ENCODE assay signal across 1 cellular context in the genomic region with DNA sequence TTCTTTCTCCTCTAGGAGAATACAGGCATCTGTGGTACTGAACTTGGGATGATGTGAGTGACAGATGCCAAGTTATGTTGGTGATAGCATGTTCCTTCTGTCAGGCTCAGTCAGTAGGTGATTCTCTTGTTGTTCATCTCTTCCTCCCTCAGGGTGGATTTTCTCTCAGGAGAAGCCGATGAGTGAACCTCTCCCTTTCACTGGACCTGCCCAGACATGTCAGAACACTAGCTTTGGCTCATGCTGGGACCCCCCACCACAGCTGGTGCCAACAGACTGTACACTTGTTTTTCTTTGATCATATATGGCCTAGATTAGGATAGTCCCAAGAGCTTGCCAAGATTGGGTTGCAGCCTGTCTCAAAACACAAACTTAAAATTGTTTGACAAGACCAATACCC.
TF ChIP-seq lines count a peak whose summit lies in the region.

No MANE protein-coding gene starts in this region.

TF ChIP-seq in H1, 55 proteins besides CTCF, POLR2A, EP300 and RAD21:
- TF ChIP-seq YY1 (IDR thresholded peaks at IDR 0.05; ENCODE audit: low read depth, low read length) (no peak), TCF12 (IDR thresholded peaks at IDR 0.05; ENCODE audit: low read depth, low read length) (no peak), FOSL1 (IDR thresholded peaks at IDR 0.05; ENCODE audit: insufficient read depth, low read depth, low read length) (no peak), EZH2 (IDR thresholded peaks at IDR 0.05; ENCODE audit: low read depth, low read length, severe bottlenecking) (no peak), CREB1 (IDR thresholded peaks at IDR 0.05) (no peak), SIX5 (IDR thresholded peaks at IDR 0.05; ENCODE audit: low read depth, low read length) (no peak), TAF7 (optimal IDR thresholded peaks at IDR 0.05; ENCODE audit: borderline replicate concordance, low read depth, low read length) (no peak), RXRA (IDR thresholded peaks at IDR 0.05; ENCODE audit: insufficient read depth, low read depth, low read length) (no peak), SP2 (IDR thresholded peaks at IDR 0.05; ENCODE audit: low read length) (no peak), POU5F1 (IDR thresholded peaks at IDR 0.05; ENCODE audit: low read depth, low read length) (no peak), MAFK (IDR thresholded peaks at IDR 0.05; ENCODE audit: low read depth, low read length) (no peak), ASH2L (IDR thresholded peaks at IDR 0.05; ENCODE audit: low read length) (no peak), SUZ12 (IDR thresholded peaks at IDR 0.05; ENCODE audit: low read length) (no peak), ZNF274 (IDR thresholded peaks at IDR 0.05; ENCODE audit: borderline replicate concordance, extremely low read depth, low read length) (no peak), HDAC2 (IDR thresholded peaks at IDR 0.05; ENCODE audit: borderline replicate concordance in 1 of 2, low read depth in 2 of 2, low read length in 2 of 2) (no peak), KDM1A (IDR thresholded peaks at IDR 0.05; ENCODE audit: borderline replicate concordance, low read length) (no peak), BACH1 (IDR thresholded peaks at IDR 0.05; ENCODE audit: low read length) (no peak)
